In genomic region chr6:166987930-166988329, GRCh38 we compare ENCODE assay signal across 1 cellular context.
TF ChIP-seq lines count a peak whose summit lies in the region.

No MANE protein-coding gene starts in this region.

TF ChIP-seq in GM23338, 12 proteins besides CTCF, POLR2A, EP300 and RAD21:
- TF ChIP-seq ZNF462 (CRISPR knock-in tag; IDR thresholded peaks at IDR 0.05) (no peak), ZNF114 (CRISPR knock-in tag; IDR thresholded peaks at IDR 0.05) (no peak), CREB1 (CRISPR knock-in tag; IDR thresholded peaks at IDR 0.05; ENCODE audit: low read depth) (no peak), STAT1 (IDR thresholded peaks at IDR 0.05; ENCODE audit: unreplicated experiment) (no peak), NANOG (IDR thresholded peaks at IDR 0.05; ENCODE audit: borderline replicate concordance) (no peak), JUNB (IDR thresholded peaks at IDR 0.05; ENCODE audit: unreplicated experiment) (no peak), EZH2phosphoT487 (IDR thresholded peaks at IDR 0.05; ENCODE audit: unreplicated experiment) (no peak), ETS1 (IDR thresholded peaks at IDR 0.05) (no peak), ZNF331 (CRISPR knock-in tag; IDR thresholded peaks at IDR 0.05; ENCODE audit: low read depth) (no peak), REST (IDR thresholded peaks at IDR 0.05; ENCODE audit: unreplicated experiment) (no peak), EZH2 (IDR thresholded peaks at IDR 0.05; ENCODE audit: low read depth, unreplicated experiment) (no peak), POLR2AphosphoS5 (IDR thresholded peaks at IDR 0.05; ENCODE audit: low read depth) (no peak)
